18 cellular contexts compared by ENCODE assay signal in genomic region chr1:32947669-32948068, GRCh38. TPM values are rescaled to one million over a fixed set of nuclear protein-coding genes. Genes with fewer than 3 reads are reported as not detected.
"Had no signal": no experiment of that assay in that cellular context is flagged by ENCODE, and none has a peak within 500 bp of the region (broad histone marks: within the 10 kb centered on the region; RNA-seq: fewer than 3 reads in every experiment).

No MANE protein-coding gene starts in this region.

- H3K4me3 ChIP-seq: colonic mucosa, gastrocnemius medialis, left ventricle myocardium inferior, testis had no signal

- H3K4me1 ChIP-seq: testis had no signal

- H3K4me3 Mint-ChIP-seq: activated CD4-positive, alpha-beta memory T cell treated with anti-CD3 and anti-CD28 coated beads for 36 hours; activated CD4-positive, alpha-beta T cell treated with anti-CD3 and anti-CD28 coated beads for 36 hours; activated naive CD8-positive, alpha-beta T cell treated with anti-CD3 and anti-CD28 coated beads, Interleukin-2, amount 10 ng/mL, durations not matched to agents 7 days and 5 days; naive thymus-derived CD8-positive, alpha-beta T cell; T-helper 2 cell treated with Interferon-gamma antibody and Interleukin-4, amounts not matched to agents 5 μg/mL and 100 μg/mL, for 36 hours had no signal

- H3K27ac ChIP-seq: gastrocnemius medialis, left ventricle myocardium inferior, testis had no signal

- ATAC-seq: activated CD4-positive, alpha-beta T cell treated with anti-CD3 and anti-CD28 coated beads for 36 hours; gastrocnemius medialis; naive thymus-derived CD8-positive, alpha-beta T cell; stimulated activated naive CD8-positive, alpha-beta T cell treated with anti-CD3 and anti-CD28 coated beads, Interleukin-15, Interleukin-2, amounts not matched to agents 100 U/mL and 50 U/mL, for 24 hours had no signal

- H3K27me3 Mint-ChIP-seq: activated CD4-positive, alpha-beta memory T cell treated with anti-CD3 and anti-CD28 coated beads for 36 hours; activated CD4-positive, alpha-beta T cell treated with anti-CD3 and anti-CD28 coated beads for 36 hours; activated naive CD8-positive, alpha-beta T cell treated with anti-CD3 and anti-CD28 coated beads, Interleukin-2, amount 10 ng/mL, durations not matched to agents 7 days and 5 days; brain; naive thymus-derived CD8-positive, alpha-beta T cell had no signal

- H3K36me3 ChIP-seq: colonic mucosa had no signal

- H3K27ac Mint-ChIP-seq: activated CD4-positive, alpha-beta memory T cell treated with anti-CD3 and anti-CD28 coated beads for 36 hours; activated CD4-positive, alpha-beta T cell treated with anti-CD3 and anti-CD28 coated beads for 36 hours; activated naive CD8-positive, alpha-beta T cell treated with anti-CD3 and anti-CD28 coated beads, Interleukin-2, amount 10 ng/mL, durations not matched to agents 7 days and 5 days; activated T-helper 2 cell treated with anti-CD3 and anti-CD28 coated beads, Interferon-gamma antibody, Interleukin-2, Interleukin-4, amounts not matched to agents 10 μg/mL and 5 μg/mL and 100 μg/mL, durations not matched to agents 14 hours and 24 hours and 36 hours; T-helper 2 cell treated with Interferon-gamma antibody and Interleukin-4, amounts not matched to agents 5 μg/mL and 100 μg/mL, for 36 hours had no signal

- H3K9me3 ChIP-seq: colonic mucosa, gastrocnemius medialis, left ventricle myocardium inferior, testis had no signal

- DNase-seq: activated CD4-positive, alpha-beta memory T cell treated with anti-CD3 and anti-CD28 coated beads for 36 hours; activated CD4-positive, alpha-beta T cell treated with anti-CD3 and anti-CD28 coated beads for 36 hours; activated naive CD4-positive, alpha-beta T cell treated with Interleukin-2 at 50 U/mL for 16 hours; activated naive CD8-positive, alpha-beta T cell treated with anti-CD3 and anti-CD28 coated beads, Interleukin-2, amount 10 ng/mL, durations not matched to agents 7 days and 5 days; activated T-cell treated with anti-CD3 and anti-CD28 coated beads, Interleukin-2, amount 50 U/mL, for 1 hour; amygdala; colonic mucosa; erythroblast; gastrocnemius medialis; left ventricle myocardium inferior; mesenchymal stem cell; naive thymus-derived CD8-positive, alpha-beta T cell; stimulated activated CD4-positive, alpha-beta T cell treated with anti-CD3 and anti-CD28 coated beads, Interleukin-2, amount 100 ng/mL, for 24 hours; stimulated activated naive CD8-positive, alpha-beta T cell treated with anti-CD3 and anti-CD28 coated beads, Interleukin-15, Interleukin-2, amounts not matched to agents 100 U/mL and 50 U/mL, for 24 hours; testis had no signal

- H3K9me3 Mint-ChIP-seq: activated CD4-positive, alpha-beta memory T cell treated with anti-CD3 and anti-CD28 coated beads for 36 hours; activated naive CD8-positive, alpha-beta T cell treated with anti-CD3 and anti-CD28 coated beads, Interleukin-2, amount 10 ng/mL, durations not matched to agents 7 days and 5 days; activated T-helper 2 cell treated with anti-CD3 and anti-CD28 coated beads, Interferon-gamma antibody, Interleukin-2, Interleukin-4, amounts not matched to agents 10 μg/mL and 5 μg/mL and 100 μg/mL, durations not matched to agents 14 hours and 24 hours and 36 hours; brain; naive thymus-derived CD8-positive, alpha-beta T cell; T-helper 2 cell treated with Interferon-gamma antibody and Interleukin-4, amounts not matched to agents 5 μg/mL and 100 μg/mL, for 36 hours had no signal

- H3K27me3 ChIP-seq: colonic mucosa, gastrocnemius medialis, testis had no signal

RNA-seq across cellular contexts. Expression of gene TMEM54, which starts 46.5 kb away (rescaled TPM):
- total RNA-seq: activated naive CD8-positive, alpha-beta T cell treated with anti-CD3 and anti-CD28 coated beads, Interleukin-2, amount 10 ng/mL, durations not matched to agents 7 days and 5 days; naive thymus-derived CD8-positive, alpha-beta T cell had no signal
- polyA plus RNA-seq: naive thymus-derived CD8-positive, alpha-beta T cell had no signal
